9 cellular contexts compared by ENCODE assay signal in the genomic region with DNA sequence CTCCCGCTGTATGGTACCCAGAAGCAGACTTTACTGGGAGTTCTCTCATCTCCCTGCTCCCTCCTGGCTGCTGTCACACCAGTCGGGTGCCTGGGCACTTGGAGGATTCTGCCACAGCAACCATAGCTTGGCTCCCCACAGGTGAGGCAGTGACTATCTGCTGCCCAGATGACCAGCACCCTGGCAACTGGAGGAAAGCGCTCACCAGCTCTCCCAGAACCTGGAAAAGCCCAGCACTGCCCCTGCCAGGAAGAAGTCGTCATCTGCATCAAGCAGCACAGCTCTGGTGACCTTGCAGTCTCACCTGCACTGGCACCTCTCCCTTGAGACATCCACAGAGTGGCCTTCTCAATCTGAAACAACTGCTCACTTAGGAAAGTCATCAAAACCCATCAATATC. TPM values are rescaled to one million over a fixed set of nuclear protein-coding genes. Genes with fewer than 3 reads are reported as not detected.
A peak's percentile ranks its signal among the peaks of the same experiment; 100 is the strongest.
DNase-seq lines count a peak whose midpoint lies in the region; FAIRE-seq and TF ChIP-seq lines count a peak whose summit lies in the region.
"Had no signal": no experiment of that assay in that cellular context is flagged by ENCODE, and none has a peak within 500 bp of the region (broad histone marks: within the 10 kb centered on the region; RNA-seq: fewer than 3 reads in every experiment).

No MANE protein-coding gene starts in this region.

- TF ChIP-seq CTCF in GM10266 (IDR thresholded peaks at IDR 0.05; ENCODE audit: control insufficient read depth, insufficient read depth, low read depth, missing control alignments), result peak; percentile 18
- peak; percentile 77 for TF ChIP-seq CTCF in LNCAP (IDR thresholded peaks at IDR 0.05)
- TF ChIP-seq CTCF in bronchial epithelial cell (IDR thresholded peaks at IDR 0.05; ENCODE audit: insufficient read depth, low read length, severe bottlenecking), result no peak

- H3K36me3 ChIP-seq in bronchial epithelial cell (ENCODE audit: control insufficient read depth, insufficient read depth, low read length), result no peaks in the 10 kb centered on the region
- H3K36me3 ChIP-seq: Peyer's patch had no signal

- H3K4me3 ChIP-seq in bronchial epithelial cell (ENCODE audit: low read depth, low read length), result no peak overlapping the region
- H3K4me3 ChIP-seq: Peyer's patch had no signal

- peak; percentile 62 for FAIRE-seq in bronchial epithelial cell (lab: Jason Lieb, UNC)

- H3K27me3 ChIP-seq in bronchial epithelial cell (ENCODE audit: control insufficient read depth, insufficient read depth, low read length), result peaks cover 2% of the 10 kb centered on the region
- H3K27me3 ChIP-seq: Peyer's patch had no signal

- DNase-seq in GM10266 (ENCODE audit: extremely low spot score) (no peak), bronchial epithelial cell (ENCODE audit: low read depth) (no peak), renal cortical epithelial cell (ENCODE audit: low read depth) (peak; percentile 16), ecto neural progenitor cell (ENCODE audit: low spot score) (no peak), Kasumi-1 (lab: John Stamatoyannopoulos, UW) (no peak), NCI-H1105 treated with DMSO at 0.1 percent for 48 hours (lab: John Stamatoyannopoulos, UW) (no peak)
- DNase-seq: cerebellar nuclear complex, Peyer's patch had no signal

RNA-seq across cellular contexts. Expression of a gene that starts 31.9 kb away (rescaled TPM):
- total RNA-seq in bronchial epithelial cell (46.1 and 48.1 TPM in 2 replicates), renal cortical epithelial cell (4.6 and 18.4 TPM in 2 replicates)

RNA-seq across cellular contexts. Expression of a gene that starts 48.3 kb away (rescaled TPM):
- total RNA-seq in bronchial epithelial cell (under 0.01 and 0.26 TPM in 2 replicates), renal cortical epithelial cell (3.0 TPM in 1 of 2 replicates, not detected in the other)
